Comparison of ENCODE assay signal across 16 cellular contexts in the genomic region with DNA sequence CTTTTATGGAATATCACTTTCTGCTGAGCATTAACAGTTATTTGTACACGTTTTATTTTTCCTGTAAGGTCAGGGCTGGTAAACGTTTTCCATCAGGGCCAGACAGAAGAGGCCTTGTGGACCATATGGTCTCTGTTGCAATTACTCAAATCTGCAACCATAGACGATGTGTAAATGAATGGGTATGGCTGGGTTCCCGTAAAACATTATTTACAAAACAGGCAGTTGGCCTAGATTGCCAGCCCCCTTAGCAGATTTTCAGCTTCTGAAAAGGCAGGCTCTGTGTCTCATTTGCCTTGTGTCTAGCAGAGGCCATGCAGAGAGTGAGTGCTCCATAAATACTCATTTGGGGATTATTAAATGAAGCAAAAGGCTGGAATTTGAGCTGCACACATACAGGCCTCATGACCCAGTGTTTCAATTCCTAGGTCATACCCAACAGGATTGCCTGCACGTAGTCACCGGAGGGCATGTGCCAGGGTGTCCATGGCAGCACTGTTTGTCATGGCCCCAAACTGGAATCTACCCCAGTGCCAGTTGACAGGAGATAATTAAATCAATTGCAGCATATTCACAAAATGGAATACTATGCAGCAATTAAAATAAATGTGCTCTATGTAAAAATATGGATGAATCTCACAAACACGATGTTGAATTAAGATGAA. TPM values are rescaled to one million over a fixed set of nuclear protein-coding genes. Genes with fewer than 3 reads are reported as not detected.
DNase-seq lines count a peak whose midpoint lies in the region; ATAC-seq and TF ChIP-seq lines count a peak whose summit lies in the region.
"Had no signal": no experiment of that assay in that cellular context is flagged by ENCODE, and none has a peak within 500 bp of the region (broad histone marks: within the 10 kb centered on the region; RNA-seq: fewer than 3 reads in every experiment).

No MANE protein-coding gene starts in this region.

- no peak overlapping the region for H3K4me3 Mint-ChIP-seq in glutamatergic neuron (ENCODE audit: unreplicated experiment)

- no peak overlapping the region for H3K27ac Mint-ChIP-seq in glutamatergic neuron (ENCODE audit: unreplicated experiment)

- no peaks in the 10 kb centered on the region for H3K9me3 Mint-ChIP-seq in glutamatergic neuron (ENCODE audit: unreplicated experiment)

- ATAC-seq in left ventricle myocardium superior, result peak; percentile 76
- ATAC-seq: HCT116 had no signal

- intact Hi-C loops in left ventricle myocardium superior (cut with micrococcal nuclease), result no loop called here

- peaks cover 3% of the 10 kb centered on the region for H3K27me3 Mint-ChIP-seq in glutamatergic neuron (ENCODE audit: unreplicated experiment)

- DNase-seq in AG10803 (ENCODE audit: low read depth) (peak; percentile 12), DMS 273 (lab: John Stamatoyannopoulos, UW; ENCODE audit: unreplicated experiment) (peak; percentile 70), NCI-H69 (lab: John Stamatoyannopoulos, UW) (peak; percentile 91), left ventricle myocardium superior (peak; percentile 46), glutamatergic neuron (no peak), GM03348 (ENCODE audit: low spot score) (no peak), NCI-H187 (lab: John Stamatoyannopoulos, UW) (no peak)
- DNase-seq: GDM1, GOT3, Kasumi-1, MG63, NCI-H1105, NCI-H526 treated with DMSO at 0.1 percent for 48 hours, SHP77 treated with DMSO at 0.1 percent for 48 hours, SK-N-SH had no signal

- H3K4me1 Mint-ChIP-seq in glutamatergic neuron (ENCODE audit: low read depth, unreplicated experiment), result no peaks in the 10 kb centered on the region

- H3K4me3 ChIP-seq in AG10803 (ENCODE audit: low read length), result no peak overlapping the region
- H3K4me3 ChIP-seq: MG63 had no signal

- TF ChIP-seq CTCF in AG10803 (conservative IDR thresholded peaks at IDR 0.05; ENCODE audit: low read length), result no peak
- TF ChIP-seq CTCF in glutamatergic neuron (IDR thresholded peaks at IDR 0.05; ENCODE audit: partially characterized antibody, unreplicated experiment), result no peak

- no peaks in the 10 kb centered on the region for H3K36me3 Mint-ChIP-seq in glutamatergic neuron (ENCODE audit: unreplicated experiment)

RNA-seq across cellular contexts. Expression of a gene that starts 51.3 kb away (rescaled TPM):
- total RNA-seq in left ventricle myocardium superior, result 246 TPM
- total RNA-seq in glutamatergic neuron (ENCODE audit: unreplicated experiment), result 9.1 TPM

Comparison
In these comparisons a context has a peak if more than half of its experiments do, and no peak if none do; other contexts are left out.
1. DNase-seq: peak in AG10803 (single experiment), DMS 273 (single experiment), NCI-H69 (single experiment) and left ventricle myocardium superior (single experiment); none in glutamatergic neuron (single experiment), GM03348 (single experiment) and NCI-H187 (0 of 2).
2. RNA of a gene that starts 51.3 kb away (total RNA-seq): 246 TPM in left ventricle myocardium superior (single experiment); 9.1 TPM in glutamatergic neuron (single experiment); every median in the first group is over 10 times any median in the second.